Comparison of ENCODE assay signal across 8 cellular contexts in the genomic region with DNA sequence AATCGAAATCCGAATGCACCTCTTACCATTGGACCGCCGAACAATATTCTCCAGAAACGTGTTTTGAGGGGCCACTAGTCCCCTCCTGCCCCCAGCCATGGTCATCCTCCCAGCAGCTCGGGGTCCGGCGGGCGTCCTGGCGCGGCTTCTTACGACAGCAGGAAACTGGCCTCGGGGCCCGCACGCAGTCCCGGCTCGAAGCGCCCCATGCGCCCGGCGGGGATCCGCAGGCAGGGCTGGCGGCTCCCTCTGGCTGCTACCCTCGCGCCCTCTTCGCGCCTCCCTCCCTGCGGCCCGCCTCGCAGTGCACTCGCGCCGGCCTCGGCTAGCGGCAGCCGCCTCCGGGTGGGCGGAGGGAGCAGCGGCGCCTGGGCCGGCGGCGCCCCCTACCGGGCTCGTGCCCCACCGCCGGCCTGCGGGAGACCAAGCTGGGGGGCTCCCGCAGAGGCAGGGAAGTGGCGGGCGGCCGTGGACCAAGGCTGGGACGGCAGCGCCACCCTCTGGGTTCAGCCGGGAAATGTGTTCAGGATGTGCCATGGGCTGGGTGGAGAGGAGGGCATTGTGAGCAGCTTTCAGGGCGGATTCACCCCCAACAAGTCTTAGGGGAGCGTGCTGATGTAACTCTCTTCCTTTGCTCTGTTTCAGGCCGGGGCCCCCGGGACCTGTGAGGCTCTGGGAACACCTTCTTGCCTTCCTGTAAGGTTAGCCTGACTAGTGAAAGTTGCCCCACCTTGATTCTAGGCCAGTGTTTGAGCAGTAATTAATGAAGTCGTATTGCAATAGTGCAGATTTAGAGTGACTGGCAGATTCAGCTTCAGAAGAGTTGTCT. TPM values are rescaled to one million over a fixed set of nuclear protein-coding genes. Genes with fewer than 3 reads are reported as not detected.
DNase-seq lines count a peak whose midpoint lies in the region; ATAC-seq, FAIRE-seq and TF ChIP-seq lines count a peak whose summit lies in the region.

Gene KCNH1, minus strand, starts transcription at position 308 of the 829 bp plus-strand sequence. Its CDS starts 203 bp downstream, at position 105.

- peak; percentile 94 for DNase-seq in H7
- DNase-seq in LoVo (ENCODE audit: low spot score) = peak; percentile 24
- DNase-seq in SK-MEL-5 (ENCODE audit: low read depth, low spot score) = peak; percentile 86
- peak; percentile 79 for DNase-seq in activated naive CD4-positive, alpha-beta T cell treated with anti-CD3 and anti-CD28 coated beads, Interleukin-2, amount 50 U/mL, for 16 hours
- peak; percentile 94 for DNase-seq in glomerular visceral epithelial cell (ENCODE audit: extremely low spot score)
- peak; percentile 45 to 91 (median 68) for DNase-seq in pancreas

- H3K9me3 ChIP-seq in ES-I3 (ENCODE audit: control insufficient read depth, insufficient read depth, low read length) (no peaks in the 10 kb centered on the region), pancreas (no peaks in the 10 kb centered on the region), thymus (ENCODE audit: control insufficient read depth) (no peaks in the 10 kb centered on the region)

- ATAC-seq in pancreas = peak; percentile 94 to 97 (median 96)

- in situ Hi-C loops in SK-MEL-5 (cut with HindIII; ENCODE audit: low pct_unique_long_range_greater_than_20kb, low sequenced_read_pairs) = no loop called here

- H3K36me3 ChIP-seq in ES-I3 (ENCODE audit: insufficient read depth, low read length) = no peaks in the 10 kb centered on the region
- no peaks in the 10 kb centered on the region for H3K36me3 ChIP-seq in H7 (replicated peaks; ENCODE audit: control insufficient read depth, insufficient read depth, low read length)
- H3K36me3 ChIP-seq in pancreas = no peaks in the 10 kb centered on the region
- no peaks in the 10 kb centered on the region for H3K36me3 ChIP-seq in thymus (ENCODE audit: control insufficient read depth, insufficient read depth)

- intact Hi-C loops in pancreas (cut with DNase I) = loop anchor here in 2 of 3 donors (10.0 kb wide), 1 partner anchor 549 kb away; no protein-coding TSS in a partner anchor

- WGBS in pancreas, 2 donors = 1% methylated on average over 44 to 60 of the region's 60 CpGs
- 2% methylated on average over 60 of the region's 60 CpGs for WGBS in thymus

- no peak for FAIRE-seq in pancreas (lab: Jason Lieb, UNC)

- no peaks in the 10 kb centered on the region for H3K4me1 ChIP-seq in ES-I3 (ENCODE audit: insufficient read depth, low read length)
- H3K4me1 ChIP-seq in pancreas = peaks cover 0 to 10% (median 0%) of the 10 kb centered on the region in 3 donors
- H3K4me1 ChIP-seq in thymus (ENCODE audit: control insufficient read depth, insufficient read depth, low read length) = peaks cover 3% of the 10 kb centered on the region

- H3K27ac ChIP-seq in pancreas (no peak within 1 kb of the TSS), thymus (ENCODE audit: low read depth) (no peak within 1 kb of the TSS)

- H3K27me3 ChIP-seq in H7 (ENCODE audit: control insufficient read depth, insufficient read depth, low read length) (peaks cover 22% of the 10 kb centered on the region), pancreas (peaks cover 0 to 18% (median 0%) of the 10 kb centered on the region in 4 donors), thymus (ENCODE audit: control insufficient read depth, insufficient read depth) (peaks cover 26% of the 10 kb centered on the region)

- H3K4me3 ChIP-seq in H7 (ENCODE audit: insufficient read depth, low read depth, low read length) (peak within 1 kb of the TSS; percentile 49), pancreas (peak within 1 kb of the TSS; percentile 11 to 44 (median 22)), thymus (ENCODE audit: low read length) (peak within 1 kb of the TSS; percentile 34)

- H3K9ac ChIP-seq in ES-I3 (ENCODE audit: low read depth, low read length) = peak within 1 kb of the TSS; percentile 67

- peak; percentile 61 to 87 (median 76) for TF ChIP-seq CTCF in pancreas (IDR thresholded peaks at IDR 0.05)

RNA-seq across cellular contexts. Expression of gene KCNH1, which starts in this region (rescaled TPM):
- total RNA-seq in H7 (2014; rRNA removed; shearing (Covaris generic)) = 0.07 TPM in 1 of 2 replicates, not detected in the other
- total RNA-seq in SK-MEL-5 (2014; rRNA removed; shearing (Covaris generic)) = 8.0 and 9.3 TPM in 2 replicates
- 7.4 and 11.7 TPM in 2 replicates for polyA plus RNA-seq in SK-MEL-5 (2015; cell fraction: cytosol; rRNA removed)
- polyA plus RNA-seq in SK-MEL-5 (2015; cell fraction: nucleus; rRNA removed) = 5.2 and 8.4 TPM in 2 replicates
- total RNA-seq in pancreas = under 1 TPM; 0.24 to 0.49 (median 0.31) TPM
- polyA plus RNA-seq in pancreas = under 1 TPM; 0.46 to 0.61 TPM
- 0.62 TPM for polyA plus RNA-seq in thymus

Comparison
In these comparisons a context has a peak if more than half of its experiments do, and no peak if none do; other contexts are left out.
1. Peak in DNase-seq and H3K4me3 ChIP-seq in H7; RNA of the gene not detected or under 1 TPM.
2. Peak in DNase-seq, ATAC-seq and H3K4me3 ChIP-seq in pancreas; RNA of the gene not detected or under 1 TPM.
3. DNase-seq: peak in every context shown above with its lines; median percentile 94 in H7; 94 in glomerular visceral epithelial cell; 86 in SK-MEL-5; 79 in activated naive CD4-positive, alpha-beta T cell treated with anti-CD3 and anti-CD28 coated beads, Interleukin-2, amount 50 U/mL, for 16 hours; 68 in pancreas; 24 in LoVo.